18 cellular contexts compared by ENCODE assay signal in genomic region chr1:151773698-151774097, GRCh38. TPM values are rescaled to one million over a fixed set of nuclear protein-coding genes. Genes with fewer than 3 reads are reported as not detected.
DNase-seq lines count a peak whose midpoint lies in the region; ATAC-seq, FAIRE-seq and TF ChIP-seq lines count a peak whose summit lies in the region.
"Had no signal": no experiment of that assay in that cellular context is flagged by ENCODE, and none has a peak within 500 bp of the region (broad histone marks: within the 10 kb centered on the region; RNA-seq: fewer than 3 reads in every experiment).

No MANE protein-coding gene starts in this region.

- H3K27ac Mint-ChIP-seq in WTC11: no peak overlapping the region
- no peak overlapping the region for H3K27ac Mint-ChIP-seq in activated CD8-positive, alpha-beta T cell treated with anti-CD3 and anti-CD28 coated beads for 36 hours
- H3K27ac Mint-ChIP-seq: GM23338 had no signal

- H3K4me1 ChIP-seq in gastroesophageal sphincter: no peaks in the 10 kb centered on the region

- CTCF ChIA-PET in RWPE1 (lab: Yijun Ruan, JAX): interaction anchor here (0.6 to 0.7 kb wide), 3 partner anchors 33 to 544 kb away, joined by 3 to 4 read pairs (median 3); no protein-coding TSS in a partner anchor
- CTCF ChIA-PET in WTC11 (lab: Charles Lee): no interaction called here
- CTCF ChIA-PET in activated CD8-positive, alpha-beta T cell treated with anti-CD3 and anti-CD28 coated beads for 36 hours (lab: Charles Lee): interaction anchor here (1.3 kb wide), 1 partner anchor 57 kb away, joined by 4 read pairs; the partner anchor contains the start of gene RORC

- POLR2A ChIA-PET in RWPE1 (lab: Yijun Ruan, JAX; ENCODE audit: low non-redundant PET): no interaction called here
- POLR2A ChIA-PET in WTC11 (lab: Charles Lee): no interaction called here
- POLR2A ChIA-PET in activated CD8-positive, alpha-beta T cell treated with anti-CD3 and anti-CD28 coated beads for 36 hours (lab: Charles Lee): interaction anchor here (0.7 kb wide), 1 partner anchor 154 kb away, joined by 3 read pairs; no protein-coding TSS in a partner anchor

- no peak overlapping the region for H3K27ac ChIP-seq in RWPE1
- no peak overlapping the region for H3K27ac ChIP-seq in gastroesophageal sphincter
- H3K27ac ChIP-seq: KMS-11, neutrophil had no signal

- H3K9me3 ChIP-seq in gastroesophageal sphincter: no peaks in the 10 kb centered on the region
- H3K9me3 ChIP-seq: neutrophil had no signal

- H3K27me3 ChIP-seq in gastroesophageal sphincter: no peaks in the 10 kb centered on the region
- H3K27me3 ChIP-seq: neutrophil had no signal

- H3K9me3 Mint-ChIP-seq in WTC11: peaks cover 9% of the 10 kb centered on the region
- no peaks in the 10 kb centered on the region for H3K9me3 Mint-ChIP-seq in activated CD8-positive, alpha-beta T cell treated with anti-CD3 and anti-CD28 coated beads for 36 hours

- TF ChIP-seq EP300 in gastroesophageal sphincter (IDR thresholded peaks at IDR 0.05): no peak

- intact Hi-C loops in activated CD8-positive, alpha-beta T cell treated with anti-CD3 and anti-CD28 coated beads for 36 hours (cut with micrococcal nuclease): no loop called here

- peak; percentile 99 for DNase-seq in H54 (ENCODE audit: insufficient read length, low spot score)
- peak; percentile 87 for DNase-seq in RWPE1 (ENCODE audit: low spot score)
- DNase-seq in epithelial cell of proximal tubule (ENCODE audit: low read depth): peak; percentile 84
- peak; percentile 83 for DNase-seq in retinal pigment epithelial cell (ENCODE audit: low read depth)
- DNase-seq in WTC11 (ENCODE audit: low spot score): no peak
- no peak for DNase-seq in activated naive CD4-positive, alpha-beta T cell treated with anti-CD3 and anti-CD28 coated beads, Interleukin-2, amount 50 U/mL, for 16 hours
- no peak for DNase-seq in activated CD8-positive, alpha-beta T cell treated with anti-CD3 and anti-CD28 coated beads for 36 hours
- DNase-seq: activated gamma-delta T cell, NCI-H1694 treated with DMSO at 0.1 percent for 48 hours, NCI-H526, Right ventricle myocardium superior, T-helper 9 cell had no signal

- H3K4me3 Mint-ChIP-seq in WTC11: no peak overlapping the region
- H3K4me3 Mint-ChIP-seq in activated CD8-positive, alpha-beta T cell treated with anti-CD3 and anti-CD28 coated beads for 36 hours: no peak overlapping the region
- H3K4me3 Mint-ChIP-seq: GM23338 had no signal

- H3K4me3 ChIP-seq in epithelial cell of proximal tubule (ENCODE audit: low read depth, low read length) (no peak overlapping the region), retinal pigment epithelial cell (ENCODE audit: low read length) (no peak overlapping the region), gastroesophageal sphincter (no peak overlapping the region)
- H3K4me3 ChIP-seq: GM23338 had no signal

- 81 to 82% methylated on average over 5 of the region's 5 CpGs for WGBS in gastroesophageal sphincter (ENCODE audit: low coverage in 1 of 2), 2 donors

- TF ChIP-seq POLR2A in H54 (IDR thresholded peaks at IDR 0.05; ENCODE audit: low read depth, low read length) (no peak), gastroesophageal sphincter (IDR thresholded peaks at IDR 0.05) (no peak)

- H3K36me3 Mint-ChIP-seq in WTC11: peaks cover 35% of the 10 kb centered on the region
- H3K36me3 Mint-ChIP-seq in activated CD8-positive, alpha-beta T cell treated with anti-CD3 and anti-CD28 coated beads for 36 hours (ENCODE audit: low read depth): no peaks in the 10 kb centered on the region

- FAIRE-seq in H54 (lab: Jason Lieb, UNC): peak; percentile 86

- peaks cover 0 to 65% of the 10 kb centered on the region in 2 donors for H3K36me3 ChIP-seq in gastroesophageal sphincter
- H3K36me3 ChIP-seq: neutrophil had no signal

- no peaks in the 10 kb centered on the region for H3K4me1 Mint-ChIP-seq in WTC11
- H3K4me1 Mint-ChIP-seq in activated CD8-positive, alpha-beta T cell treated with anti-CD3 and anti-CD28 coated beads for 36 hours (ENCODE audit: low read depth): no peaks in the 10 kb centered on the region
- H3K4me1 Mint-ChIP-seq: GM23338 had no signal

- ATAC-seq in WTC11 (no peak), gastroesophageal sphincter (no peak)
- ATAC-seq in activated CD8-positive, alpha-beta T cell treated with anti-CD3 and anti-CD28 coated beads for 36 hours: no peak
- ATAC-seq: GM23338 had no signal

- H3K27me3 Mint-ChIP-seq in WTC11 (ENCODE audit: low read depth): peaks cover 2% of the 10 kb centered on the region; the same call in 1 of the 2 replicates
- H3K27me3 Mint-ChIP-seq in activated CD8-positive, alpha-beta T cell treated with anti-CD3 and anti-CD28 coated beads for 36 hours: no peaks in the 10 kb centered on the region

- no peak for TF ChIP-seq CTCF in RWPE1 (conservative IDR thresholded peaks at IDR 0.05; ENCODE audit: low read depth)
- no peak for TF ChIP-seq CTCF in epithelial cell of proximal tubule (conservative IDR thresholded peaks at IDR 0.05; ENCODE audit: low read depth, low read length)
- no peak for TF ChIP-seq CTCF in retinal pigment epithelial cell (conservative IDR thresholded peaks at IDR 0.05; ENCODE audit: low read depth, low read length)
- no peak for TF ChIP-seq CTCF in WTC11 (IDR thresholded peaks at IDR 0.05)
- TF ChIP-seq CTCF in activated CD8-positive, alpha-beta T cell treated with anti-CD3 and anti-CD28 coated beads for 36 hours (IDR thresholded peaks at IDR 0.05): no peak
- no peak for TF ChIP-seq CTCF in gastroesophageal sphincter (IDR thresholded peaks at IDR 0.05)

TF ChIP-seq in WTC11, 78 proteins besides CTCF, POLR2A, EP300 and RAD21 (continues in another document):
- TF ChIP-seq FOXK1 (CRISPR knock-in tag; IDR thresholded peaks at IDR 0.05) (no peak), NFE2L1 (CRISPR knock-in tag; IDR thresholded peaks at IDR 0.05) (no peak), JUN (CRISPR knock-in tag; IDR thresholded peaks at IDR 0.05) (no peak), ZNF281 (CRISPR knock-in tag; IDR thresholded peaks at IDR 0.05) (no peak), NFYB (CRISPR knock-in tag; conservative IDR thresholded peaks at IDR 0.05; ENCODE audit: low read depth) (no peak), ZNF219 (CRISPR knock-in tag; IDR thresholded peaks at IDR 0.05; ENCODE audit: borderline replicate concordance) (no peak), ZNF121 (CRISPR knock-in tag; IDR thresholded peaks at IDR 0.05) (no peak), USF1 (CRISPR knock-in tag; IDR thresholded peaks at IDR 0.05) (no peak), ZNF671 (CRISPR knock-in tag; IDR thresholded peaks at IDR 0.05) (no peak), IRF2 (CRISPR knock-in tag; IDR thresholded peaks at IDR 0.05; ENCODE audit: borderline replicate concordance, low read depth) (no peak), OVOL2 (CRISPR knock-in tag; IDR thresholded peaks at IDR 0.05; ENCODE audit: borderline replicate concordance) (no peak)

RNA-seq across cellular contexts. Expression of gene MRPL9, which starts 10.4 kb away (rescaled TPM):
- total RNA-seq in epithelial cell of proximal tubule (136 and 166 TPM in 2 replicates), WTC11 (2021) (88.8 to 99.3 TPM (median 95.5 TPM) in 3 replicates), gastroesophageal sphincter (10 to 100 TPM; 49.7 to 60.7 (median 55.5) TPM)
- 100 to 1,000 TPM; 121 to 141 TPM for total RNA-seq in activated CD8-positive, alpha-beta T cell treated with anti-CD3 and anti-CD28 coated beads for 36 hours

RNA-seq across cellular contexts. Expression of gene TDRKH, which starts 16.6 kb away (rescaled TPM):
- total RNA-seq in epithelial cell of proximal tubule (7.4 and 9.5 TPM in 2 replicates), WTC11 (2021) (21.8 to 25.3 TPM (median 24.0 TPM) in 3 replicates), gastroesophageal sphincter (10 to 100 TPM in 1 of 4 donors, 1 to 10 TPM in 3; 4.4 to 10.6 (median 7.9) TPM)
- 10 to 100 TPM in 1 of 2 experiments, 1 to 10 TPM in 1; 9.7 to 10.5 TPM for total RNA-seq in activated CD8-positive, alpha-beta T cell treated with anti-CD3 and anti-CD28 coated beads for 36 hours

RNA-seq across cellular contexts. Expression of gene LINGO4, which starts 31.5 kb away (rescaled TPM):
- total RNA-seq in epithelial cell of proximal tubule (not detected in 2 replicates), WTC11 (2021) (not detected in 3 replicates), gastroesophageal sphincter (not detected)
- total RNA-seq in activated CD8-positive, alpha-beta T cell treated with anti-CD3 and anti-CD28 coated beads for 36 hours: not detected
- total RNA-seq: GM23338 had no signal

RNA-seq across cellular contexts. Expression of gene RIIAD1, which starts 52.4 kb away (rescaled TPM):
- not detected in 2 replicates for total RNA-seq in epithelial cell of proximal tubule
- total RNA-seq in WTC11 (2021): 0.92 TPM in 1 of 3 replicates, not detected in the others
- not detected for total RNA-seq in activated CD8-positive, alpha-beta T cell treated with anti-CD3 and anti-CD28 coated beads for 36 hours
- 1 to 10 TPM in 1 of 4 donors, not detected in 3; 1.4 TPM for total RNA-seq in gastroesophageal sphincter
- total RNA-seq: activated CD8-positive, alpha-beta memory T cell treated with anti-CD3 and anti-CD28 coated beads for 36 hours; GM23338; skeletal muscle tissue had no signal

RNA-seq across cellular contexts. Expression of gene CELF3, which starts 57.1 kb away (rescaled TPM):
- not detected in 2 replicates for total RNA-seq in epithelial cell of proximal tubule
- total RNA-seq in WTC11 (2021): 0.34 to 0.64 TPM (median 0.42 TPM) in 3 replicates
- not detected for total RNA-seq in activated CD8-positive, alpha-beta T cell treated with anti-CD3 and anti-CD28 coated beads for 36 hours
- total RNA-seq in gastroesophageal sphincter: under 1 TPM in 3 of 4 donors, not detected in 1; 0.22 to 0.93 (median 0.40) TPM
- total RNA-seq: activated CD8-positive, alpha-beta memory T cell treated with anti-CD3 and anti-CD28 coated beads for 36 hours; Right ventricle myocardium superior had no signal

Comparison
In these comparisons a context has a peak if more than half of its experiments do, and no peak if none do; other contexts are left out.
1. DNase-seq: peak in H54 (single experiment), RWPE1 (single experiment), epithelial cell of proximal tubule (single experiment) and retinal pigment epithelial cell (single experiment); none in WTC11 (single experiment), activated naive CD4-positive, alpha-beta T cell treated with anti-CD3 and anti-CD28 coated beads, Interleukin-2, amount 50 U/mL, for 16 hours (single experiment) and activated CD8-positive, alpha-beta T cell treated with anti-CD3 and anti-CD28 coated beads for 36 hours (single experiment).